Comparison of ENCODE assay signal across 1 cellular context in genomic region chr3:7439101-7439500, GRCh38.
A peak's percentile ranks its signal among the peaks of the same experiment; 100 is the strongest.
TF ChIP-seq lines count a peak whose summit lies in the region.

No MANE protein-coding gene starts in this region.

TF ChIP-seq in HepG2, 621 proteins besides CTCF, POLR2A, EP300 and RAD21 (continued from another document):
- TF ChIP-seq RELA (CRISPR knock-in tag; IDR thresholded peaks at IDR 0.05): no peak
- peak; percentile 60 for TF ChIP-seq MAFF (IDR thresholded peaks at IDR 0.05; ENCODE audit: low read depth, low read length)
- TF ChIP-seq ZNF30 (CRISPR knock-in tag; IDR thresholded peaks at IDR 0.05): no peak
- no peak for TF ChIP-seq HCFC1 (IDR thresholded peaks at IDR 0.05; ENCODE audit: low read depth, low read length)
- no peak for TF ChIP-seq CREB3 (CRISPR knock-in tag; IDR thresholded peaks at IDR 0.05)
- TF ChIP-seq NCOA1 (CRISPR knock-in tag; IDR thresholded peaks at IDR 0.05): no peak
- no peak for TF ChIP-seq JUND (CRISPR knock-in tag; IDR thresholded peaks at IDR 0.05)
- no peak for TF ChIP-seq SATB2 (CRISPR knock-in tag; IDR thresholded peaks at IDR 0.05)
- TF ChIP-seq ZNF512B (CRISPR knock-in tag; IDR thresholded peaks at IDR 0.05; ENCODE audit: borderline replicate concordance): no peak
- TF ChIP-seq RFXANK (CRISPR knock-in tag; IDR thresholded peaks at IDR 0.05): no peak
- TF ChIP-seq MAFK (conservative IDR thresholded peaks at IDR 0.05 in 1 of 2, IDR thresholded peaks at IDR 0.05 in 1 of 2; ENCODE audit: low read length in 2 of 2): peak; percentile 25 to 71; a peak in 2 of 4 replicates
- no peak for TF ChIP-seq DNMT1 (CRISPR knock-in tag; IDR thresholded peaks at IDR 0.05)
- no peak for TF ChIP-seq ZNF362 (CRISPR knock-in tag; IDR thresholded peaks at IDR 0.05; ENCODE audit: borderline replicate concordance)
